13 cellular contexts compared by ENCODE assay signal in genomic region chr7:149355390-149356048, GRCh38.
DNase-seq lines count a peak whose midpoint lies in the region; ATAC-seq, FAIRE-seq and TF ChIP-seq lines count a peak whose summit lies in the region.
"Had no signal": no experiment of that assay in that cellular context is flagged by ENCODE, and none has a peak within 500 bp of the region (broad histone marks: within the 10 kb centered on the region; RNA-seq: fewer than 3 reads in every experiment).

No MANE protein-coding gene starts in this region.

- H2AFZ ChIP-seq in K562 (ENCODE audit: low read depth, low read length) = peak overlapping the region; percentile 71; the same call in 1 of the 2 replicates

- H4K20me1 ChIP-seq in K562 (replicated peaks; ENCODE audit: control insufficient read depth, insufficient read depth, low read length) = no peaks in the 10 kb centered on the region

- peak; percentile 19 for DNase-seq in NCI-H82 (lab: John Stamatoyannopoulos, UW)
- no peak for DNase-seq in NCI-H82 treated with DMSO at 0.1 percent for 48 hours (lab: John Stamatoyannopoulos, UW; ENCODE audit: unreplicated experiment)
- peak; percentile 54 for DNase-seq in LNCaP clone FGC (ENCODE audit: low read depth)
- peak; percentile 28 to 61 (median 40) for DNase-seq in K562 (ENCODE audit: extremely low read depth in 1 of 4, low spot score in 3 of 4)
- DNase-seq in mucosa of gallbladder (ENCODE audit: low spot score) = peak; percentile 26
- no peak for DNase-seq in SK-N-DZ (ENCODE audit: low spot score)
- no peak for DNase-seq in AG08396 (ENCODE audit: low spot score)
- DNase-seq in stimulated activated CD4-positive, alpha-beta T cell treated with anti-CD3 and anti-CD28 coated beads, Interleukin-15, amount 100 ng/mL, for 24 hours = no peak
- DNase-seq: activated effector memory CD4-positive, alpha-beta T cell treated with anti-CD3 and anti-CD28 coated beads, Interleukin-2, amount 50 U/mL, for 16 hours; naive thymus-derived CD8-positive, alpha-beta T cell; NCI-H2081 had no signal

- no peak for FAIRE-seq in K562 (lab: Jason Lieb, UNC)

- TF ChIP-seq POLR2A in K562 (conservative IDR thresholded peaks at IDR 0.05) = no peak

- peaks cover 0 to 22% of the 10 kb centered on the region in 2 experiments; a peak in 2 of 5 replicates for H3K27me3 ChIP-seq in K562 (ENCODE audit: control insufficient read depth in 2 of 2, insufficient read depth in 2 of 2, low read length in 2 of 2)
- H3K27me3 ChIP-seq: tibial nerve had no signal

- no peaks in the 10 kb centered on the region for H3K9me1 ChIP-seq in K562 (ENCODE audit: control insufficient read depth, insufficient read depth, low read length)

- H3K4me1 ChIP-seq in K562 (replicated peaks in 1 of 2; ENCODE audit: control insufficient read depth in 2 of 2, insufficient read depth in 2 of 2, low read length in 2 of 2) = no peaks in the 10 kb centered on the region
- H3K4me1 ChIP-seq: tibial nerve had no signal

- no peaks in the 10 kb centered on the region for H3K79me2 ChIP-seq in K562 (ENCODE audit: control insufficient read depth, insufficient read depth, low read length)

- no peak for TF ChIP-seq CTCF in LNCaP clone FGC (IDR thresholded peaks at IDR 0.05; ENCODE audit: control insufficient read depth, extremely low read depth, insufficient read depth)
- peak; percentile 31 to 48 (median 45); a peak in 5 of 6 replicates for TF ChIP-seq CTCF in K562 (IDR thresholded peaks at IDR 0.05 in 2 of 3, conservative IDR thresholded peaks at IDR 0.05 in 1 of 3; ENCODE audit: insufficient read depth in 2 of 3, low read depth in 1 of 3, low read length in 3 of 3)

- 0 out of 2 replicates have a peak, but pooled peaks have one; percentile 34 for TF ChIP-seq EP300 in K562 (IDR thresholded peaks at IDR 0.05; ENCODE audit: low read length)

- ATAC-seq in K562 = peak; percentile 84
- ATAC-seq: activated CD4-positive, CD25-positive, alpha-beta regulatory T cell treated with anti-CD3 and anti-CD28 coated beads, Interleukin-2, amount 50 U/mL, for 24 hours; naive thymus-derived CD8-positive, alpha-beta T cell had no signal

- no peaks in the 10 kb centered on the region for H3K9me3 ChIP-seq in K562 (replicated peaks; ENCODE audit: control insufficient read depth, insufficient read depth, low read depth, low read length)

- H3K36me3 ChIP-seq in K562 (ENCODE audit: control insufficient read depth, insufficient read depth, low read length) = no peaks in the 10 kb centered on the region
- H3K36me3 ChIP-seq: tibial nerve had no signal

- in situ Hi-C loops in K562 (cut with MboI) = no loop called here

- no peak overlapping the region for H3K9ac ChIP-seq in K562 (ENCODE audit: insufficient read depth in 1 of 2, low read depth in 2 of 2, low read length in 2 of 2)

- 3% methylated on average over 5 of the region's 5 CpGs for WGBS in K562 (ENCODE audit: insufficient coverage, low coverage, missing lambda C conversion rate)

- peak overlapping the region; percentile 49 for H3K4me2 ChIP-seq in K562 (ENCODE audit: insufficient read depth, low read length)

- intact Hi-C loops in K562 (cut with micrococcal nuclease) = no loop called here

- CTCF ChIA-PET in K562 (lab: Yijun Ruan, JAX; ENCODE audit: low intra/inter-chr PET ratio) = no interaction called here

- POLR2A ChIA-PET in K562 (lab: Yijun Ruan, JAX) = interaction anchor here (0.6 to 1.0 kb wide), 2 partner anchors 20 to 49 kb away, joined by 3 to 4 read pairs; no protein-coding TSS in a partner anchor

- H3K27ac ChIP-seq in K562 (ENCODE audit: extremely low read depth, low read depth, low read length) = no peak overlapping the region
- H3K27ac ChIP-seq: tibial nerve had no signal

- H3K4me3 ChIP-seq in LNCaP clone FGC (ENCODE audit: low read depth, low read length) = no peak overlapping the region
- no peak overlapping the region for H3K4me3 ChIP-seq in K562
- H3K4me3 ChIP-seq: tibial nerve had no signal

- TF ChIP-seq RAD21 in K562 (CRISPR knock-in tag; conservative IDR thresholded peaks at IDR 0.05 in 1 of 2, IDR thresholded peaks at IDR 0.05 in 1 of 2) = peak in 1 of 2 experiments; percentile 28; a peak in 1 of 4 replicates

- BruUV-seq in K562 (replicated peaks; lab: Mats Ljungman, UMichigan) = TSS peak; percentile 100

TF ChIP-seq in K562, 482 proteins besides CTCF, POLR2A, EP300 and RAD21 (continues in another document):
- TF ChIP-seq HEY1 (CRISPR knock-in tag; IDR thresholded peaks at IDR 0.05; ENCODE audit: borderline replicate concordance) (no peak), ZNF583 (CRISPR knock-in tag; IDR thresholded peaks at IDR 0.05) (no peak), ZNF57 (CRISPR knock-in tag; IDR thresholded peaks at IDR 0.05) (no peak), CEBPG (CRISPR knock-in tag; IDR thresholded peaks at IDR 0.05) (no peak), CEBPG (tag; conservative IDR thresholded peaks at IDR 0.05 in 1 of 2, IDR thresholded peaks at IDR 0.05 in 1 of 2) (no peak), ATF7 (IDR thresholded peaks at IDR 0.05) (peak; percentile 59), CCAR2 (IDR thresholded peaks at IDR 0.05; ENCODE audit: low read depth, low read length) (no peak), POLR3G (IDR thresholded peaks at IDR 0.05; ENCODE audit: extremely low read depth, insufficient read length, insufficient replicate concordance) (peak; percentile 22), ATF2 (CRISPR knock-in tag; IDR thresholded peaks at IDR 0.05) (no peak), POLR3A (IDR thresholded peaks at IDR 0.05; ENCODE audit: borderline replicate concordance, extremely low read depth, insufficient read depth, insufficient read length) (peak; percentile 85), STAT5B (CRISPR knock-in tag; IDR thresholded peaks at IDR 0.05) (no peak), EZH2 (IDR thresholded peaks at IDR 0.05; ENCODE audit: borderline replicate concordance, low read depth, low read length) (no peak), RCOR1 (IDR thresholded peaks at IDR 0.05; ENCODE audit: borderline replicate concordance in 1 of 2, low read depth in 2 of 2, low read length in 2 of 2) (peak in 1 of 2 experiments; percentile 37; a peak in 1 of 4 replicates), ETV1 (tag; conservative IDR thresholded peaks at IDR 0.05; ENCODE audit: low read depth) (no peak), CXXC5 (CRISPR knock-in tag; IDR thresholded peaks at IDR 0.05) (no peak), EGR1 (conservative IDR thresholded peaks at IDR 0.05) (0 out of 2 replicates have a peak, but pooled peaks have one; percentile 22), RBM25 (IDR thresholded peaks at IDR 0.05; ENCODE audit: low read depth, low read length, severe bottlenecking) (peak; percentile 26), SP1 (CRISPR knock-in tag; IDR thresholded peaks at IDR 0.05) (peak; percentile 36; the same call in 1 of the 2 replicates), SETDB1 (IDR thresholded peaks at IDR 0.05; ENCODE audit: low read length) (no peak), L3MBTL2 (IDR thresholded peaks at IDR 0.05) (no peak), ZNF76 (CRISPR knock-in tag; IDR thresholded peaks at IDR 0.05; ENCODE audit: borderline replicate concordance) (no peak), ZNF398 (CRISPR knock-in tag; IDR thresholded peaks at IDR 0.05) (no peak), CREB3L1 (IDR thresholded peaks at IDR 0.05; ENCODE audit: borderline replicate concordance, low read depth) (no peak), TBP (optimal IDR thresholded peaks at IDR 0.05; ENCODE audit: low read depth, low read length) (peak; percentile 99), ZFP36 (IDR thresholded peaks at IDR 0.05; ENCODE audit: low read depth, low read length, partially characterized antibody) (peak; percentile 63), BDP1 (IDR thresholded peaks at IDR 0.05; ENCODE audit: insufficient read depth, insufficient read length) (peak; percentile 54)

Comparison
In these comparisons a context has a peak if more than half of its experiments do, and no peak if none do; other contexts are left out.
1. DNase-seq: peak in NCI-H82 (single experiment), LNCaP clone FGC (single experiment), K562 (4 of 4) and mucosa of gallbladder (single experiment); none in NCI-H82 treated with DMSO at 0.1 percent for 48 hours (single experiment), SK-N-DZ (single experiment), AG08396 (single experiment) and stimulated activated CD4-positive, alpha-beta T cell treated with anti-CD3 and anti-CD28 coated beads, Interleukin-15, amount 100 ng/mL, for 24 hours (single experiment).